10 cellular contexts compared by ENCODE assay signal in genomic region chr19:29940971-29941585, GRCh38. TPM values are rescaled to one million over a fixed set of nuclear protein-coding genes. Genes with fewer than 3 reads are reported as not detected.
A peak's percentile ranks its signal among the peaks of the same experiment; 100 is the strongest.
DNase-seq lines count a peak whose midpoint lies in the region; ATAC-seq and TF ChIP-seq lines count a peak whose summit lies in the region.
"Had no signal": no experiment of that assay in that cellular context is flagged by ENCODE, and none has a peak within 500 bp of the region (broad histone marks: within the 10 kb centered on the region; RNA-seq: fewer than 3 reads in every experiment).

No MANE protein-coding gene starts in this region.

- no peak for TF ChIP-seq POLR2A in gastrocnemius medialis (IDR thresholded peaks at IDR 0.05)

- peaks cover 36% of the 10 kb centered on the region for H3K79me2 ChIP-seq in PC-9 (ENCODE audit: low read depth)

- CTCF ChIA-PET in PC-9 (lab: Charles Lee) = no interaction called here

- no peak for DNase-seq in activated T-cell treated with anti-CD3 and anti-CD28 coated beads, Interleukin-2, amount 50 U/mL, for 4 hours
- DNase-seq in activated T-cell treated with anti-CD3 and anti-CD28 coated beads, Interleukin-2, amount 50 U/mL, for 48 hours = no peak
- DNase-seq in PC-9 (no peak), endothelial cell (ENCODE audit: low spot score) (no peak), gastrocnemius medialis (no peak), LoVo (ENCODE audit: low spot score) (no peak), NCI-H82 (lab: John Stamatoyannopoulos, UW) (no peak)
- DNase-seq: stimulated activated CD4-positive, alpha-beta T cell treated with anti-CD3 and anti-CD28 coated beads, Interleukin-2, amount 100 ng/mL, for 24 hours had no signal

- H3K4me1 ChIP-seq in PC-9 (replicated peaks; ENCODE audit: insufficient read depth) = peaks cover 27% of the 10 kb centered on the region
- peaks cover 23 to 25% of the 10 kb centered on the region in 2 donors for H3K4me1 ChIP-seq in gastrocnemius medialis

- no peak for TF ChIP-seq CTCF in PC-9 (conservative IDR thresholded peaks at IDR 0.05)
- no peak for TF ChIP-seq CTCF in endothelial cell (IDR thresholded peaks at IDR 0.05; ENCODE audit: unreplicated experiment)
- TF ChIP-seq CTCF in gastrocnemius medialis (IDR thresholded peaks at IDR 0.05 in 4 of 5, conservative IDR thresholded peaks at IDR 0.05 in 1 of 5) = no peak

- 0 out of 2 replicates have a peak, but pooled peaks cover 4% of the 10 kb centered on the region for H3K9me2 ChIP-seq in PC-9 (ENCODE audit: insufficient read depth)

- no peak for ATAC-seq in activated T-cell treated with anti-CD3 and anti-CD28 coated beads, Interleukin-2, amount 50 U/mL, for 4 hours
- ATAC-seq in gastrocnemius medialis (no peak), HG03571 (IDR thresholded peaks at IDR 0.05; ENCODE audit: unreplicated experiment) (no peak)

- peaks cover 16% of the 10 kb centered on the region for H4K20me1 ChIP-seq in PC-9 (ENCODE audit: insufficient read depth)

- H3K9me3 Mint-ChIP-seq in activated T-cell treated with anti-CD3 and anti-CD28 coated beads, Interleukin-2, amount 50 U/mL, for 4 hours = peaks cover 7% of the 10 kb centered on the region
- no peaks in the 10 kb centered on the region for H3K9me3 Mint-ChIP-seq in endothelial cell (ENCODE audit: unreplicated experiment)

- peak overlapping the region; percentile 89; the same call in 1 of the 2 replicates for H3K4me2 ChIP-seq in PC-9

- no peaks in the 10 kb centered on the region for H3K9me3 ChIP-seq in PC-9 (ENCODE audit: insufficient read depth, low read depth)
- H3K9me3 ChIP-seq in gastrocnemius medialis = no peaks in the 10 kb centered on the region

- H3K27me3 ChIP-seq in PC-9 (ENCODE audit: insufficient read depth, low read depth) (no peaks in the 10 kb centered on the region), gastrocnemius medialis (no peaks in the 10 kb centered on the region)
- H3K27me3 ChIP-seq: esophagus muscularis mucosa had no signal

- H2AFZ ChIP-seq in PC-9 = no peak overlapping the region

- H3K27ac Mint-ChIP-seq in endothelial cell (ENCODE audit: unreplicated experiment) = no peak overlapping the region

- no peaks in the 10 kb centered on the region for H3F3A ChIP-seq in PC-9 (ENCODE audit: insufficient read depth, low read depth)

- in situ Hi-C loops in gastrocnemius medialis (cut with MboI; ENCODE audit: low sequenced_read_pairs in 4 of 4) = no loop called here

- H3K36me3 ChIP-seq in PC-9 (ENCODE audit: low read depth) (no peaks in the 10 kb centered on the region), gastrocnemius medialis (no peaks in the 10 kb centered on the region)
- H3K36me3 ChIP-seq: esophagus muscularis mucosa had no signal

- POLR2A ChIA-PET in PC-9 (lab: Charles Lee; ENCODE audit: unreplicated experiment) = no interaction called here

- H3K4me3 ChIP-seq in PC-9 = no peak overlapping the region; the same call in 1 of the 2 replicates
- H3K4me3 ChIP-seq in gastrocnemius medialis = peak overlapping the region in 3 of 4 donors; percentile 65 to 88 (median 72)

- intact Hi-C loops in PC-9 (cut with micrococcal nuclease; ENCODE audit: unreplicated experiment) = no loop called here
- intact Hi-C loops in gastrocnemius medialis (cut with DNase I; ENCODE audit: low total_unique reads) = no loop called here

- H3K4me3 Mint-ChIP-seq in activated T-cell treated with anti-CD3 and anti-CD28 coated beads, Interleukin-2, amount 50 U/mL, for 4 hours = peak overlapping the region; percentile 85
- H3K4me3 Mint-ChIP-seq in endothelial cell (ENCODE audit: unreplicated experiment) = peak overlapping the region; percentile 71

- peaks cover 8% of the 10 kb centered on the region for H3K36me3 Mint-ChIP-seq in activated T-cell treated with anti-CD3 and anti-CD28 coated beads, Interleukin-2, amount 50 U/mL, for 4 hours (ENCODE audit: insufficient read depth)
- H3K36me3 Mint-ChIP-seq in endothelial cell (ENCODE audit: low read depth, unreplicated experiment) = no peaks in the 10 kb centered on the region

- BruUV-seq in PC-9 (replicated peaks; lab: Mats Ljungman, UMichigan) = no TSS peak

- peaks cover 8% of the 10 kb centered on the region for H3K27me3 Mint-ChIP-seq in activated T-cell treated with anti-CD3 and anti-CD28 coated beads, Interleukin-2, amount 50 U/mL, for 4 hours (ENCODE audit: low read depth)
- H3K27me3 Mint-ChIP-seq in endothelial cell (ENCODE audit: unreplicated experiment) = peaks cover 14% of the 10 kb centered on the region

- no peak overlapping the region for H3K27ac ChIP-seq in PC-9
- H3K27ac ChIP-seq in gastrocnemius medialis = no peak overlapping the region

- H3K4me1 Mint-ChIP-seq in activated T-cell treated with anti-CD3 and anti-CD28 coated beads, Interleukin-2, amount 50 U/mL, for 4 hours (ENCODE audit: low read depth) = peaks cover 35% of the 10 kb centered on the region
- peaks cover 7% of the 10 kb centered on the region for H3K4me1 Mint-ChIP-seq in endothelial cell (ENCODE audit: unreplicated experiment)

RNA-seq across cellular contexts. Expression of gene URI1, which starts 1.0 kb away (rescaled TPM):
- 10 to 100 TPM; 69.5 to 80.5 (median 77.8) TPM for total RNA-seq in activated T-cell treated with anti-CD3 and anti-CD28 coated beads, Interleukin-2, amount 50 U/mL, for 4 hours
- total RNA-seq in PC-9 (2021) = 52.4 and 56.0 TPM in 2 replicates
- 38.2 TPM for total RNA-seq in endothelial cell (ENCODE audit: unreplicated experiment)
- total RNA-seq in gastrocnemius medialis = 10 to 100 TPM; 37.4 to 84.1 (median 59.2) TPM
